ENCODE assay signal across 1 cellular context in genomic region chr17:50047083-50047482, GRCh38.
TF ChIP-seq lines count a peak whose summit lies in the region.

No MANE protein-coding gene starts in this region.

TF ChIP-seq in SK-N-SH, 30 proteins besides CTCF, POLR2A, EP300 and RAD21:
- TF ChIP-seq ZBTB33 (IDR thresholded peaks at IDR 0.05; ENCODE audit: borderline replicate concordance, low read depth) = no peak
- TF ChIP-seq TCF12 (IDR thresholded peaks at IDR 0.05) = no peak
- no peak for TF ChIP-seq TAF1 (IDR thresholded peaks at IDR 0.05; ENCODE audit: borderline replicate concordance, low read depth, low read length)
- no peak for TF ChIP-seq YY1 (IDR thresholded peaks at IDR 0.05; ENCODE audit: low read depth)
- TF ChIP-seq TEAD4 (IDR thresholded peaks at IDR 0.05; ENCODE audit: borderline replicate concordance, insufficient read depth) = no peak
- no peak for TF ChIP-seq FOXJ3 (CRISPR knock-in tag; IDR thresholded peaks at IDR 0.05)
- TF ChIP-seq, protein P1, sequence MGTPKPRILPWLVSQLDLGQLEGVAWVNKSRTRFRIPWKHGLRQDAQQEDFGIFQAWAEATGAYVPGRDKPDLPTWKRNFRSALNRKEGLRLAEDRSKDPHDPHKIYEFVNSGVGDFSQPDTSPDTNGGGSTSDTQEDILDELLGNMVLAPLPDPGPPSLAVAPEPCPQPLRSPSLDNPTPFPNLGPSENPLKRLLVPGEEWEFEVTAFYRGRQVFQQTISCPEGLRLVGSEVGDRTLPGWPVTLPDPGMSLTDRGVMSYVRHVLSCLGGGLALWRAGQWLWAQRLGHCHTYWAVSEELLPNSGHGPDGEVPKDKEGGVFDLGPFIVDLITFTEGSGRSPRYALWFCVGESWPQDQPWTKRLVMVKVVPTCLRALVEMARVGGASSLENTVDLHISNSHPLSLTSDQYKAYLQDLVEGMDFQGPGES (IDR thresholded peaks at IDR 0.05; ENCODE audit: low read depth, low read length) = no peak
- no peak for TF ChIP-seq GATA2 (CRISPR knock-in tag; IDR thresholded peaks at IDR 0.05)
- no peak for TF ChIP-seq RCOR1 (IDR thresholded peaks at IDR 0.05; ENCODE audit: low read length)
- TF ChIP-seq, protein P2, sequence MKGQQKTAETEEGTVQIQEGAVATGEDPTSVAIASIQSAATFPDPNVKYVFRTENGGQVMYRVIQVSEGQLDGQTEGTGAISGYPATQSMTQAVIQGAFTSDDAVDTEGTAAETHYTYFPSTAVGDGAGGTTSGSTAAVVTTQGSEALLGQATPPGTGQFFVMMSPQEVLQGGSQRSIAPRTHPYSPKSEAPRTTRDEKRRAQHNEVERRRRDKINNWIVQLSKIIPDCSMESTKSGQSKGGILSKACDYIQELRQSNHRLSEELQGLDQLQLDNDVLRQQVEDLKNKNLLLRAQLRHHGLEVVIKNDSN (IDR thresholded peaks at IDR 0.05; ENCODE audit: borderline replicate concordance, low read depth) = no peak
- TF ChIP-seq RFX5 (IDR thresholded peaks at IDR 0.05; ENCODE audit: low read length) = no peak
- TF ChIP-seq, protein P3, sequence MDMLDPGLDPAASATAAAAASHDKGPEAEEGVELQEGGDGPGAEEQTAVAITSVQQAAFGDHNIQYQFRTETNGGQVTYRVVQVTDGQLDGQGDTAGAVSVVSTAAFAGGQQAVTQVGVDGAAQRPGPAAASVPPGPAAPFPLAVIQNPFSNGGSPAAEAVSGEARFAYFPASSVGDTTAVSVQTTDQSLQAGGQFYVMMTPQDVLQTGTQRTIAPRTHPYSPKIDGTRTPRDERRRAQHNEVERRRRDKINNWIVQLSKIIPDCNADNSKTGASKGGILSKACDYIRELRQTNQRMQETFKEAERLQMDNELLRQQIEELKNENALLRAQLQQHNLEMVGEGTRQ (IDR thresholded peaks at IDR 0.05; ENCODE audit: borderline replicate concordance, low read depth, low read length) = no peak
- no peak for TF ChIP-seq GABPA (IDR thresholded peaks at IDR 0.05; ENCODE audit: low read depth)
- TF ChIP-seq SMC3 (IDR thresholded peaks at IDR 0.05; ENCODE audit: low read depth, low read length) = no peak
- TF ChIP-seq MXI1 (IDR thresholded peaks at IDR 0.05; ENCODE audit: low read depth, low read length) = no peak
- TF ChIP-seq SIN3A (IDR thresholded peaks at IDR 0.05; ENCODE audit: borderline replicate concordance, low read depth, low read length) = no peak; the same call in 1 of the 2 replicates
TF ChIP-seq in SK-N-SH: peak in this region for 0.
